Comparison of ENCODE assay signal across 21 cellular contexts in genomic region chr7:90678986-90679385, GRCh38.
DNase-seq lines count a peak whose midpoint lies in the region; ATAC-seq and TF ChIP-seq lines count a peak whose summit lies in the region.
"Had no signal": no experiment of that assay in that cellular context is flagged by ENCODE, and none has a peak within 500 bp of the region (broad histone marks: within the 10 kb centered on the region; RNA-seq: fewer than 3 reads in every experiment).

No MANE protein-coding gene starts in this region.

- H3K18ac ChIP-seq in mesendoderm (ENCODE audit: low read length), result no peak overlapping the region

- no peak overlapping the region for H3K23ac ChIP-seq in mesendoderm (ENCODE audit: low read length)

- no peaks in the 10 kb centered on the region for H3K36me3 Mint-ChIP-seq in T-helper 2 cell treated with Interferon-gamma antibody and Interleukin-4, amounts not matched to agents 5 μg/mL and 100 μg/mL, for 36 hours (ENCODE audit: low read depth)
- H3K36me3 Mint-ChIP-seq in naive thymus-derived CD8-positive, alpha-beta T cell, result no peaks in the 10 kb centered on the region
- H3K36me3 Mint-ChIP-seq in natural killer cell, result no peaks in the 10 kb centered on the region
- H3K36me3 Mint-ChIP-seq: CD4-positive, alpha-beta memory T cell had no signal

- TF ChIP-seq CTCF in HEK293 (tag by site-specific recombination; IDR thresholded peaks at IDR 0.05), result no peak
- TF ChIP-seq CTCF in natural killer cell (IDR thresholded peaks at IDR 0.05), result no peak

- CTCF ChIA-PET in HEK293 (lab: Yijun Ruan, JAX), result no interaction called here

- H2AK5ac ChIP-seq in mesendoderm (ENCODE audit: low read length), result no peak overlapping the region

- H3K27me3 Mint-ChIP-seq in T-helper 2 cell treated with Interferon-gamma antibody and Interleukin-4, amounts not matched to agents 5 μg/mL and 100 μg/mL, for 36 hours (ENCODE audit: low read depth), result no peaks in the 10 kb centered on the region
- peaks cover 0 to 9% (median 0%) of the 10 kb centered on the region in 5 donors for H3K27me3 Mint-ChIP-seq in naive thymus-derived CD8-positive, alpha-beta T cell
- H3K27me3 Mint-ChIP-seq in natural killer cell (ENCODE audit: low read depth in 2 of 2), result no peaks in the 10 kb centered on the region
- H3K27me3 Mint-ChIP-seq: CD4-positive, alpha-beta memory T cell had no signal

- H3K9me3 Mint-ChIP-seq in T-helper 2 cell treated with Interferon-gamma antibody and Interleukin-4, amounts not matched to agents 5 μg/mL and 100 μg/mL, for 36 hours, result no peaks in the 10 kb centered on the region
- peaks cover 0 to 4% (median 0%) of the 10 kb centered on the region in 9 donors for H3K9me3 Mint-ChIP-seq in naive thymus-derived CD8-positive, alpha-beta T cell
- H3K9me3 Mint-ChIP-seq in natural killer cell, result peaks cover 0 to 3% of the 10 kb centered on the region in 2 donors
- H3K9me3 Mint-ChIP-seq: CD4-positive, alpha-beta memory T cell had no signal

- no peak for ATAC-seq in GM18517 (IDR thresholded peaks at IDR 0.05; ENCODE audit: unreplicated experiment)
- no peak for ATAC-seq in naive thymus-derived CD8-positive, alpha-beta T cell
- ATAC-seq in natural killer cell, result no peak
- ATAC-seq: A549, PC-3 had no signal

- peaks cover 2% of the 10 kb centered on the region for H3K79me2 ChIP-seq in mesendoderm (ENCODE audit: control insufficient read depth, insufficient read depth, low read length)

- H3K4me3 ChIP-seq in HEK293 (ENCODE audit: low read depth, low read length) (no peak overlapping the region), mesendoderm (ENCODE audit: low read length) (no peak overlapping the region)
- H3K4me3 ChIP-seq: A549 had no signal

- no peak overlapping the region for H2BK5ac ChIP-seq in mesendoderm (ENCODE audit: low read length)

- no peak overlapping the region for H3K4me2 ChIP-seq in mesendoderm (ENCODE audit: low read length)
- H3K4me2 ChIP-seq: A549 had no signal

- H3K56ac ChIP-seq in mesendoderm (ENCODE audit: low read length), result no peak overlapping the region

- no peak overlapping the region for H3K9ac ChIP-seq in mesendoderm (ENCODE audit: low read length)

- H3K79me1 ChIP-seq in mesendoderm (ENCODE audit: low read length), result peaks cover 5% of the 10 kb centered on the region

- peaks cover 45% of the 10 kb centered on the region for H3K4me1 ChIP-seq in HEK293 (ENCODE audit: control insufficient read depth, insufficient read depth, low read length)
- peaks cover 4% of the 10 kb centered on the region for H3K4me1 ChIP-seq in mesendoderm (ENCODE audit: control insufficient read depth, low read depth, low read length)
- H3K4me1 ChIP-seq: A549 had no signal

- intact Hi-C loops in natural killer cell (cut with micrococcal nuclease), result no loop called here

- no peaks in the 10 kb centered on the region for H3K4me1 Mint-ChIP-seq in T-helper 2 cell treated with Interferon-gamma antibody and Interleukin-4, amounts not matched to agents 5 μg/mL and 100 μg/mL, for 36 hours (ENCODE audit: low read depth)
- H3K4me1 Mint-ChIP-seq in naive thymus-derived CD8-positive, alpha-beta T cell, result no peaks in the 10 kb centered on the region
- H3K4me1 Mint-ChIP-seq in natural killer cell, result no peaks in the 10 kb centered on the region
- H3K4me1 Mint-ChIP-seq: CD4-positive, alpha-beta memory T cell had no signal

- no peak overlapping the region for H4K5ac ChIP-seq in mesendoderm (ENCODE audit: low read length)

- no peak overlapping the region for H2BK120ac ChIP-seq in mesendoderm (ENCODE audit: low read depth, low read length)

- no peak overlapping the region for H2BK15ac ChIP-seq in mesendoderm (replicated peaks; ENCODE audit: low read depth)

- no CpG with 5 or more reads among the region's 3 CpGs for WGBS in mesendoderm (ENCODE audit: extremely low coverage, insufficient coverage, low lambda C conversion rate)

- DNase-seq in NCI-H69 (lab: John Stamatoyannopoulos, UW) (peak; percentile 11), mesendoderm (peak; percentile 46), natural killer cell (no peak)
- DNase-seq in T-helper 2 cell treated with Interferon-gamma antibody and Interleukin-4, amounts not matched to agents 5 μg/mL and 100 μg/mL, for 36 hours (ENCODE audit: low spot score), result no peak
- DNase-seq in naive thymus-derived CD8-positive, alpha-beta T cell, result no peak
- DNase-seq: C1 segment of cervical spinal cord; CD4-positive, alpha-beta memory T cell; COR-L47; DMS79; EL; GDM1; KBM-7; MM.1S; NCI-H2029; NCI-H2227 treated with DMSO at 0.1 percent for 48 hours; NCI-H748 treated with DMSO at 0.1 percent for 48 hours; NK-92 treated with Interleukin-12 subunit alpha and Interleukin-12 subunit beta, amount 100 ng/mL, for 24 hours; PC-3 had no signal

- no peaks in the 10 kb centered on the region for H3K36me3 ChIP-seq in HEK293 (ENCODE audit: control insufficient read depth in 2 of 2, insufficient read depth in 1 of 2, low read length in 2 of 2)
- no peaks in the 10 kb centered on the region for H3K36me3 ChIP-seq in mesendoderm (ENCODE audit: control insufficient read depth, insufficient read depth, low read length)

- no peaks in the 10 kb centered on the region for H3K9me3 ChIP-seq in HEK293 (ENCODE audit: control insufficient read depth, insufficient read depth, low read depth, low read length)
- H3K9me3 ChIP-seq: A549 had no signal

- H4K8ac ChIP-seq in mesendoderm (ENCODE audit: low read depth, low read length), result no peak overlapping the region

- POLR2A ChIA-PET in HEK293 (lab: Yijun Ruan, JAX), result no interaction called here
- POLR2A ChIA-PET in naive thymus-derived CD8-positive, alpha-beta T cell (lab: Charles Lee), result no interaction called here

- H3K4me3 Mint-ChIP-seq in T-helper 2 cell treated with Interferon-gamma antibody and Interleukin-4, amounts not matched to agents 5 μg/mL and 100 μg/mL, for 36 hours, result no peak overlapping the region
- no peak overlapping the region for H3K4me3 Mint-ChIP-seq in naive thymus-derived CD8-positive, alpha-beta T cell
- no peak overlapping the region for H3K4me3 Mint-ChIP-seq in natural killer cell
- H3K4me3 Mint-ChIP-seq: CD4-positive, alpha-beta memory T cell had no signal

- no peaks in the 10 kb centered on the region for H3K27me3 ChIP-seq in mesendoderm (ENCODE audit: insufficient read depth, low read length, poor library complexity)

- no peak overlapping the region for H3K27ac Mint-ChIP-seq in T-helper 2 cell treated with Interferon-gamma antibody and Interleukin-4, amounts not matched to agents 5 μg/mL and 100 μg/mL, for 36 hours
- H3K27ac Mint-ChIP-seq in naive thymus-derived CD8-positive, alpha-beta T cell, result no peak overlapping the region
- no peak overlapping the region for H3K27ac Mint-ChIP-seq in natural killer cell
- H3K27ac Mint-ChIP-seq: CD4-positive, alpha-beta memory T cell had no signal

- H3K27ac ChIP-seq in HEK293 (ENCODE audit: extremely low read depth, low read depth, low read length) (no peak overlapping the region), mesendoderm (ENCODE audit: low read depth, low read length) (no peak overlapping the region)
- H3K27ac ChIP-seq: A549 had no signal

- H3K4ac ChIP-seq in mesendoderm (ENCODE audit: low read depth, low read length), result no peak overlapping the region

TF ChIP-seq in HEK293, 187 proteins besides CTCF, POLR2A, EP300 and RAD21:
- TF ChIP-seq ZNF529 (tag by site-specific recombination; IDR thresholded peaks at IDR 0.05; ENCODE audit: insufficient replicate concordance) (no peak), PRDM4 (tag by site-specific recombination; IDR thresholded peaks at IDR 0.05) (no peak), ZFHX2 (tag by site-specific recombination; conservative IDR thresholded peaks at IDR 0.05) (0 out of 2 replicates have a peak, but pooled peaks have one; percentile 8), ZNF677 (tag by site-specific recombination; IDR thresholded peaks at IDR 0.05) (no peak)

Comparison
In these comparisons a context has a peak if more than half of its experiments do, and no peak if none do; other contexts are left out.
1. DNase-seq: peak in NCI-H69 (single experiment) and mesendoderm (single experiment); none in T-helper 2 cell treated with Interferon-gamma antibody and Interleukin-4, amounts not matched to agents 5 μg/mL and 100 μg/mL, for 36 hours (single experiment), naive thymus-derived CD8-positive, alpha-beta T cell (0 of 10) and natural killer cell (single experiment).